8 cellular contexts compared by ENCODE assay signal in genomic region chr6:157982297-157982579, GRCh38. TPM values are rescaled to one million over a fixed set of nuclear protein-coding genes. Genes with fewer than 3 reads are reported as not detected.
DNase-seq lines count a peak whose midpoint lies in the region; ATAC-seq, FAIRE-seq and TF ChIP-seq lines count a peak whose summit lies in the region.

No MANE protein-coding gene starts in this region.

- TF ChIP-seq CTCF in K562 (IDR thresholded peaks at IDR 0.05 in 2 of 3, conservative IDR thresholded peaks at IDR 0.05 in 1 of 3; ENCODE audit: insufficient read depth in 2 of 3, low read depth in 1 of 3, low read length in 3 of 3) (no peak), keratinocyte (optimal IDR thresholded peaks at IDR 0.05 in 1 of 3, IDR thresholded peaks at IDR 0.05 in 1 of 3, conservative IDR thresholded peaks at IDR 0.05 in 1 of 3; ENCODE audit: extremely low read depth in 1 of 3, insufficient read depth in 2 of 3, low read length in 3 of 3) (no peak)

- POLR2A ChIA-PET in K562 (lab: Yijun Ruan, JAX) = interaction anchor here (0.6 to 3.4 kb wide), 9 partner anchors 10 to 993 kb away, joined by 3 to 15 read pairs (median 3); no protein-coding TSS in a partner anchor

- H3K36me3 ChIP-seq in NT2/D1 (ENCODE audit: insufficient read depth, insufficient read length, low read length) = no peaks in the 10 kb centered on the region
- H3K36me3 ChIP-seq in K562 (ENCODE audit: control insufficient read depth, insufficient read depth, low read length) = no peaks in the 10 kb centered on the region; the same call in 2 of the 3 replicates
- no peaks in the 10 kb centered on the region for H3K36me3 ChIP-seq in keratinocyte (ENCODE audit: control insufficient read depth in 2 of 2, extremely low read depth in 1 of 2, insufficient read depth in 2 of 2, low read length in 2 of 2)

- CTCF ChIA-PET in K562 (lab: Yijun Ruan, JAX; ENCODE audit: low intra/inter-chr PET ratio) = interaction anchor here (2.1 kb wide), 1 partner anchor 90 kb away, joined by 12 read pairs; no protein-coding TSS in a partner anchor

- WGBS in K562 (ENCODE audit: insufficient coverage, low coverage, missing lambda C conversion rate) = 2% methylated on average over 14 of the region's 16 CpGs

- FAIRE-seq in K562 (lab: Jason Lieb, UNC) = no peak
- FAIRE-seq in keratinocyte (lab: Jason Lieb, UNC) = no peak

- peaks cover 3% of the 10 kb centered on the region for H3K4me1 ChIP-seq in NT2/D1 (ENCODE audit: insufficient read depth, insufficient read length)
- H3K4me1 ChIP-seq in K562 (replicated peaks in 1 of 2; ENCODE audit: control insufficient read depth in 2 of 2, insufficient read depth in 2 of 2, low read length in 2 of 2) = peaks cover 24 to 26% of the 10 kb centered on the region in 2 experiments; a peak in 4 of 5 replicates
- H3K4me1 ChIP-seq in keratinocyte (ENCODE audit: control insufficient read depth, extremely low read depth, insufficient read depth, low read length) = peaks cover 20% of the 10 kb centered on the region

- H3K4me2 ChIP-seq in K562 (ENCODE audit: insufficient read depth, low read length) (peak overlapping the region; percentile 88), keratinocyte (ENCODE audit: control insufficient read depth, extremely low read depth, insufficient read depth, low read depth, low read length) (peak overlapping the region; percentile 84)

- dilution Hi-C loops in keratinocyte (cut with MboI; ENCODE audit: extremely low pct_ligation_motif_present, low sequenced_read_pairs) = no loop called here

- peak overlapping the region; percentile 97 for H2AFZ ChIP-seq in K562 (ENCODE audit: low read depth, low read length)
- peak overlapping the region; percentile 54 for H2AFZ ChIP-seq in keratinocyte (ENCODE audit: control insufficient read depth, low read length)

- H3K4me3 ChIP-seq in NT2/D1 (ENCODE audit: insufficient read length, low read depth) (peak overlapping the region; percentile 53), K562 (peak overlapping the region; percentile 79), keratinocyte (ENCODE audit: control insufficient read depth in 2 of 3, extremely low read depth in 1 of 3, insufficient read depth in 2 of 3, low read depth in 1 of 3, low read length in 3 of 3) (peak overlapping the region; percentile 75 to 81 (median 80))

- DNase-seq in NOMO-1 treated with DMSO at 0.1 percent for 48 hours (lab: John Stamatoyannopoulos, UW; ENCODE audit: unreplicated experiment) (peak; percentile 14), NOMO-1 treated with dmso at 0.1 percent for 144 hours (lab: John Stamatoyannopoulos, UW; ENCODE audit: unreplicated experiment) (no peak), NT2/D1 (ENCODE audit: low read depth, low spot score) (no peak), K562 (ENCODE audit: extremely low read depth in 1 of 4, low spot score in 3 of 4) (peak in 2 of 4 experiments; percentile 66 to 69), keratinocyte (ENCODE audit: low read depth, low spot score) (no peak), KBM-7 (no peak)
- DNase-seq in stimulated activated CD8-positive, alpha-beta memory T cell treated with anti-CD3 and anti-CD28 coated beads, Interleukin-4, amount 100 ng/mL, for 48 hours = peak; percentile 54

- H3K9me1 ChIP-seq in K562 (ENCODE audit: control insufficient read depth, insufficient read depth, low read length) (no peaks in the 10 kb centered on the region), keratinocyte (ENCODE audit: control insufficient read depth, extremely low read depth, insufficient read depth, low read length) (no peaks in the 10 kb centered on the region)

- TF ChIP-seq EP300 in K562 (IDR thresholded peaks at IDR 0.05; ENCODE audit: low read length) = no peak

- intact Hi-C loops in K562 (cut with micrococcal nuclease) = loop anchor here (1.0 to 10.0 kb wide), 4 partner anchors 59 to 223 kb away; no protein-coding TSS in a partner anchor

- peak overlapping the region; percentile 85 for H3K9ac ChIP-seq in NT2/D1 (ENCODE audit: insufficient read length, low read depth)
- peak overlapping the region; percentile 75 to 98 for H3K9ac ChIP-seq in K562 (ENCODE audit: insufficient read depth in 1 of 2, low read depth in 2 of 2, low read length in 2 of 2)
- peak overlapping the region; percentile 84 for H3K9ac ChIP-seq in keratinocyte (ENCODE audit: control insufficient read depth, extremely low read depth, insufficient read depth, low read length)

- no TSS peak for BruUV-seq in K562 (replicated peaks; lab: Mats Ljungman, UMichigan)

- H3K27ac ChIP-seq in K562 (ENCODE audit: extremely low read depth, low read depth, low read length) (peak overlapping the region; percentile 85), keratinocyte (ENCODE audit: control insufficient read depth, insufficient read depth, low read length) (peak overlapping the region; percentile 58)

- ATAC-seq in HG02678 (IDR thresholded peaks at IDR 0.05; ENCODE audit: unreplicated experiment) (peak; percentile 35), K562 (peak; percentile 44)

- peaks cover 12% of the 10 kb centered on the region; the same call in 1 of the 2 replicates for H4K20me1 ChIP-seq in K562 (replicated peaks; ENCODE audit: control insufficient read depth, insufficient read depth, low read length)
- peaks cover 2% of the 10 kb centered on the region for H4K20me1 ChIP-seq in keratinocyte (ENCODE audit: control insufficient read depth, extremely low read depth, insufficient read depth, low read length)

- peaks cover 18% of the 10 kb centered on the region for H3K27me3 ChIP-seq in NT2/D1 (ENCODE audit: insufficient read depth, insufficient read length)
- H3K27me3 ChIP-seq in K562 (ENCODE audit: control insufficient read depth in 2 of 2, insufficient read depth in 2 of 2, low read length in 2 of 2) = no peaks in the 10 kb centered on the region
- no peaks in the 10 kb centered on the region for H3K27me3 ChIP-seq in keratinocyte (ENCODE audit: control insufficient read depth, extremely low read depth, insufficient read depth, low read length)

- TF ChIP-seq POLR2A in K562 (conservative IDR thresholded peaks at IDR 0.05) = no peak

- H3K9me3 ChIP-seq in NT2/D1 (ENCODE audit: insufficient read depth, low read length) (no peaks in the 10 kb centered on the region), K562 (replicated peaks; ENCODE audit: control insufficient read depth, insufficient read depth, low read depth, low read length) (no peaks in the 10 kb centered on the region), keratinocyte (ENCODE audit: control insufficient read depth, low read depth, low read length) (no peaks in the 10 kb centered on the region)

- H3K79me2 ChIP-seq in K562 (ENCODE audit: control insufficient read depth, insufficient read depth, low read length) (peaks cover 52% of the 10 kb centered on the region), keratinocyte (ENCODE audit: control insufficient read depth, insufficient read depth, low read length) (peaks cover 42% of the 10 kb centered on the region)

- TF ChIP-seq RAD21 in K562 (CRISPR knock-in tag; conservative IDR thresholded peaks at IDR 0.05 in 1 of 2, IDR thresholded peaks at IDR 0.05 in 1 of 2) = no peak

- in situ Hi-C loops in K562 (cut with MboI) = no loop called here
- in situ Hi-C loops in KBM-7 (cut with MboI; ENCODE audit: low pct_unique_long_range_greater_than_20kb, low sequenced_read_pairs) = no loop called here

TF ChIP-seq in K562, 482 proteins besides CTCF, POLR2A, EP300 and RAD21 (continues in another document):
- TF ChIP-seq ARID1B (IDR thresholded peaks at IDR 0.05) = no peak
- no peak for TF ChIP-seq ZNF239 (CRISPR knock-in tag; IDR thresholded peaks at IDR 0.05)
- TF ChIP-seq, protein P1, sequence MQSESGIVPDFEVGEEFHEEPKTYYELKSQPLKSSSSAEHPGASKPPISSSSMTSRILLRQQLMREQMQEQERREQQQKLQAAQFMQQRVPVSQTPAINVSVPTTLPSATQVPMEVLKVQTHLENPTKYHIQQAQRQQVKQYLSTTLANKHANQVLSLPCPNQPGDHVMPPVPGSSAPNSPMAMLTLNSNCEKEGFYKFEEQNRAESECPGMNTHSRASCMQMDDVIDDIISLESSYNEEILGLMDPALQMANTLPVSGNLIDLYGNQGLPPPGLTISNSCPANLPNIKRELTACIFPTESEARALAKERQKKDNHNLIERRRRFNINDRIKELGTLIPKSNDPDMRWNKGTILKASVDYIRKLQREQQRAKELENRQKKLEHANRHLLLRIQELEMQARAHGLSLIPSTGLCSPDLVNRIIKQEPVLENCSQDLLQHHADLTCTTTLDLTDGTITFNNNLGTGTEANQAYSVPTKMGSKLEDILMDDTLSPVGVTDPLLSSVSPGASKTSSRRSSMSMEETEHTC (IDR thresholded peaks at IDR 0.05) = no peak

RNA-seq across cellular contexts. Expression of gene SYNJ2, which starts 0.6 kb away (rescaled TPM):
- 70.0 and 111 TPM in 2 replicates for total RNA-seq in K562 (2011; cell fraction: chromatin; rRNA removed; ENCODE audit: low replicate concordance)
- 56.6 and 62.9 TPM in 2 replicates for total RNA-seq in K562 (2011; cell fraction: nucleolus; rRNA removed)
- total RNA-seq in K562 (2011; cell fraction: nucleoplasm; rRNA removed) = 49.5 and 50.1 TPM in 2 replicates
- total RNA-seq in K562 (2014; rRNA removed) = 15.7 and 17.8 TPM in 2 replicates
- total RNA-seq in K562 (2014; rRNA removed; fragmentation: Illumina TruSeq; extraction: Trizol) = 19.5 and 22.7 TPM in 2 replicates
- total RNA-seq in K562 (2015; rRNA removed; fragmentation: Illumina TruSeq; extraction: Trizol) = 12.5 and 13.6 TPM in 2 replicates
- 24.7 and 27.7 TPM in 2 replicates for total RNA-seq in K562 (2021)
- 17.1 and 21.6 TPM in 2 replicates for polyA plus RNA-seq in K562 (2011; rRNA removed)
- 18.3 and 24.0 TPM in 2 replicates for polyA plus RNA-seq in K562 (2011; cell fraction: cytosol; rRNA removed)
- 28.6 and 33.9 TPM in 2 replicates for polyA plus RNA-seq in K562 (2011; cell fraction: nucleus; rRNA removed)
- 15.0 and 17.4 TPM in 2 replicates for polyA plus RNA-seq in K562 (2012)
- 22.9 and 26.1 TPM in 2 replicates for polyA plus RNA-seq in K562 (2014; fragmentation: Illumina TruSeq; extraction: Trizol)
- polyA plus RNA-seq in K562 (2014; fragmentation: Nextera tagmentation; extraction: Ambion mirVana) = 1 to 10 TPM; 3.0 to 3.3 TPM
- polyA plus RNA-seq in K562 (2014; rRNA removed) = 13.7 and 16.9 TPM in 2 replicates
- polyA minus RNA-seq in K562 (2011; rRNA and poly(A)+ RNA removed) = 24.2 and 30.1 TPM in 2 replicates
- 19.8 and 20.9 TPM in 2 replicates for polyA minus RNA-seq in K562 (2011; cell fraction: cytosol; rRNA and poly(A)+ RNA removed)
- 18.7 and 22.3 TPM in 2 replicates for polyA minus RNA-seq in K562 (2011; cell fraction: nucleus; rRNA and poly(A)+ RNA removed)
- polyA plus RNA-seq in keratinocyte = 4.0 to 10.1 TPM (median 8.6 TPM) in 3 replicates
- polyA plus RNA-seq in keratinocyte (2011; ENCODE audit: low read depth) = 2.1 TPM
- 4.6 and 5.3 TPM in 2 replicates for polyA plus RNA-seq in keratinocyte (2011; cell fraction: cytosol; rRNA removed)
- polyA plus RNA-seq in keratinocyte (2011; cell fraction: nucleus; rRNA removed) = 6.0 and 6.8 TPM in 2 replicates
- 2.1 and 7.6 TPM in 2 replicates for polyA plus RNA-seq in keratinocyte (2012; ENCODE audit: low replicate concordance)
- 5.7 to 14.4 TPM (median 10.7 TPM) in 3 replicates for polyA minus RNA-seq in keratinocyte
- polyA minus RNA-seq in keratinocyte (2011; cell fraction: cytosol; rRNA and poly(A)+ RNA removed) = 5.9 TPM
- polyA minus RNA-seq in keratinocyte (2011; cell fraction: nucleus; rRNA and poly(A)+ RNA removed) = 5.3 and 7.8 TPM in 2 replicates

Comparison
In these comparisons a context has a peak if more than half of its experiments do, and no peak if none do; other contexts are left out.
1. DNase-seq: peak in NOMO-1 treated with DMSO at 0.1 percent for 48 hours (single experiment) and stimulated activated CD8-positive, alpha-beta memory T cell treated with anti-CD3 and anti-CD28 coated beads, Interleukin-4, amount 100 ng/mL, for 48 hours (single experiment); none in NOMO-1 treated with dmso at 0.1 percent for 144 hours (single experiment), NT2/D1 (single experiment), keratinocyte (single experiment) and KBM-7 (single experiment).
2. Peak in every context shown above with its lines, with median percentiles within 50 percentile points of each other: H3K4me3 ChIP-seq and H3K9ac ChIP-seq.